Comparison of ENCODE assay signal across 29 cellular contexts in the genomic region with DNA sequence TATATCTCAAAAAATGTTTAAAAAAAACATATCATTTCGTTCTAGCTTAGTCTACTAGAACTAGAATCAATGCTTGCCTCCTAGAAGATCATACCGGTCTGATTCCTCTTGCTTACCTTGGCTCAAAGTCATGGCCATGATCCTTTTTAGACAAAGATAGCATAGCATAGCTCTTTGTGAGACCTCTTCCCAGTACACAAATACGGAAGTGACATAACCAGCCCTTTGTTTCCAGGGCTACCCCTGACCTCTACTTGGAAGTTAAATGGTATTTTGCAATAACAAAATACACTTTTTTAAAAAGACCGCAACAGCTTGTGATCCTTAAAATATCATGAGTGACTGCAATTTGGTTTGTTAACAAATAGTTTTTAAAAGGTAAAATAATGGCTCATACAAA.
DNase-seq lines count a peak whose midpoint lies in the region; ATAC-seq and TF ChIP-seq lines count a peak whose summit lies in the region.
"Had no signal": no experiment of that assay in that cellular context is flagged by ENCODE, and none has a peak within 500 bp of the region (broad histone marks: within the 10 kb centered on the region; RNA-seq: fewer than 3 reads in every experiment).

No MANE protein-coding gene starts in this region.

- TF ChIP-seq CTCF in fibroblast of pulmonary artery (IDR thresholded peaks at IDR 0.05; ENCODE audit: low read length, missing control alignments): no peak
- no peak for TF ChIP-seq CTCF in osteocyte (IDR thresholded peaks at IDR 0.05)

- intact Hi-C loops in sciatic nerve (cut with DNase I): no loop called here

- no peaks in the 10 kb centered on the region for H3K36me3 Mint-ChIP-seq in osteocyte (ENCODE audit: unreplicated experiment)

- H3K27me3 Mint-ChIP-seq in osteocyte (ENCODE audit: unreplicated experiment): no peaks in the 10 kb centered on the region
- H3K27me3 Mint-ChIP-seq: activated CD8-positive, alpha-beta T cell treated with anti-CD3 and anti-CD28 coated beads for 36 hours; CD4-positive, alpha-beta memory T cell; progenitor cell of endocrine pancreas had no signal

- H3K4me3 ChIP-seq in fibroblast of pulmonary artery (replicated peaks; ENCODE audit: low read depth, low read length): no peak overlapping the region
- H3K4me3 ChIP-seq: gastrocnemius medialis, lung, tibial nerve had no signal

- no peak overlapping the region for H3K4me3 Mint-ChIP-seq in osteocyte (ENCODE audit: unreplicated experiment)
- H3K4me3 Mint-ChIP-seq: activated CD8-positive, alpha-beta T cell treated with anti-CD3 and anti-CD28 coated beads for 36 hours; activated naive CD8-positive, alpha-beta T cell treated with anti-CD3 and anti-CD28 coated beads, Interleukin-2, amount 10 ng/mL, durations not matched to agents 7 days and 5 days; CD4-positive, alpha-beta memory T cell; neural crest cell had no signal

- DNase-seq in SKM-1 treated with dmso at 0.1 percent for 144 hours (lab: John Stamatoyannopoulos, UW; ENCODE audit: unreplicated experiment) (peak; percentile 70), SKM-1 (lab: John Stamatoyannopoulos, UW; ENCODE audit: unreplicated experiment) (no peak), NOMO-1 treated with DMSO at 0.1 percent for 48 hours (lab: John Stamatoyannopoulos, UW; ENCODE audit: unreplicated experiment) (peak; percentile 58), fibroblast of pulmonary artery (ENCODE audit: low read depth) (peak; percentile 77), sciatic nerve (ENCODE audit: low spot score) (no peak), osteocyte (ENCODE audit: extremely low spot score, unreplicated experiment) (no peak)
- DNase-seq: 8988T; activated CD8-positive, alpha-beta T cell treated with anti-CD3 and anti-CD28 coated beads for 36 hours; activated effector memory CD4-positive, alpha-beta T cell treated with Interleukin-2 at 50 U/mL for 16 hours; activated naive CD8-positive, alpha-beta T cell treated with anti-CD3 and anti-CD28 coated beads, Interleukin-2, amount 10 ng/mL, durations not matched to agents 7 days and 5 days; activated T-cell treated with anti-CD3 and anti-CD28 coated beads for 4 hours; CD4-positive, alpha-beta memory T cell; DMS 273 treated with DMSO at 0.1 percent for 48 hours; effector memory CD4-positive, alpha-beta T cell; gastrocnemius medialis; hypothalamus; kidney; NCI-H2081 treated with DMSO at 0.1 percent for 48 hours; NCI-H345; NCI-H82; PC-3; SHP77 had no signal

- ATAC-seq in sciatic nerve (peak; percentile 96), HG02798 (IDR thresholded peaks at IDR 0.05; ENCODE audit: poor library complexity, unreplicated experiment) (no peak), HG03432 (IDR thresholded peaks at IDR 0.05; ENCODE audit: unreplicated experiment) (no peak)
- ATAC-seq: activated CD8-positive, alpha-beta T cell treated with anti-CD3 and anti-CD28 coated beads for 36 hours; esophagus mucosa; gastrocnemius medialis; PC-3 had no signal

- H3K27ac Mint-ChIP-seq in osteocyte (ENCODE audit: unreplicated experiment): no peak overlapping the region
- H3K27ac Mint-ChIP-seq: activated CD8-positive, alpha-beta T cell treated with anti-CD3 and anti-CD28 coated beads for 36 hours; activated naive CD8-positive, alpha-beta T cell treated with anti-CD3 and anti-CD28 coated beads, Interleukin-2, amount 10 ng/mL, durations not matched to agents 7 days and 5 days; CD4-positive, alpha-beta memory T cell; progenitor cell of endocrine pancreas had no signal

- no peaks in the 10 kb centered on the region for H3K9me3 Mint-ChIP-seq in osteocyte (ENCODE audit: unreplicated experiment)

- no peaks in the 10 kb centered on the region for H3K4me1 Mint-ChIP-seq in osteocyte (ENCODE audit: unreplicated experiment)

Comparison
In these comparisons a context has a peak if more than half of its experiments do, and no peak if none do; other contexts are left out.
1. DNase-seq: peak in SKM-1 treated with dmso at 0.1 percent for 144 hours (single experiment), NOMO-1 treated with DMSO at 0.1 percent for 48 hours (single experiment) and fibroblast of pulmonary artery (single experiment); none in SKM-1 (single experiment), sciatic nerve (single experiment) and osteocyte (single experiment).